Comparison of ENCODE assay signal across 8 cellular contexts in genomic region chrX:9566150-9566621, GRCh38.
A peak's percentile ranks its signal among the peaks of the same experiment; 100 is the strongest.
DNase-seq lines count a peak whose midpoint lies in the region; ATAC-seq and TF ChIP-seq lines count a peak whose summit lies in the region.

No MANE protein-coding gene starts in this region.

- H3K4me3 Mint-ChIP-seq in mesothelial cell of epicardium, result no peak overlapping the region

- no peak overlapping the region for H3K9ac ChIP-seq in mammary epithelial cell (ENCODE audit: insufficient read depth, low read length)

- ATAC-seq in HG03135 (IDR thresholded peaks at IDR 0.05; ENCODE audit: unreplicated experiment), result no peak

- H3K9me3 ChIP-seq in mammary epithelial cell (replicated peaks; ENCODE audit: insufficient read depth, low read length), result peaks cover 9% of the 10 kb centered on the region

- H3K36me3 ChIP-seq in mammary epithelial cell (ENCODE audit: insufficient read depth, low read length), result no peaks in the 10 kb centered on the region

- dilution Hi-C loops in mammary epithelial cell (cut with HindIII; ENCODE audit: low sequenced_read_pairs), result no loop called here

- H3K27ac Mint-ChIP-seq in mesothelial cell of epicardium, result peak overlapping the region; percentile 73

- no peaks in the 10 kb centered on the region for H3K27me3 Mint-ChIP-seq in mesothelial cell of epicardium (ENCODE audit: low read depth)

- no peaks in the 10 kb centered on the region for H3K4me1 ChIP-seq in mammary epithelial cell (ENCODE audit: insufficient read depth, low read length)

- H3K4me3 ChIP-seq in mammary epithelial cell (replicated peaks in 1 of 3; ENCODE audit: insufficient read depth in 1 of 3, low read depth in 2 of 3, low read length in 3 of 3), result no peak overlapping the region

- peaks cover 2% of the 10 kb centered on the region for H3K36me3 Mint-ChIP-seq in mesothelial cell of epicardium

- H3K4me2 ChIP-seq in mammary epithelial cell (ENCODE audit: insufficient read depth, low read depth, low read length), result no peak overlapping the region

- WGBS in mammary epithelial cell (ENCODE audit: low coverage, missing lambda C conversion rate), result 6% methylated on average over 6 of the region's 6 CpGs

- TF ChIP-seq CTCF in mammary epithelial cell (conservative IDR thresholded peaks at IDR 0.05 in 1 of 2, IDR thresholded peaks at IDR 0.05 in 1 of 2; ENCODE audit: extremely low read depth in 1 of 2, insufficient read depth in 1 of 2, low read depth in 1 of 2, low read length in 2 of 2) (peak in 1 of 2 donors; percentile 7), mesothelial cell of epicardium (IDR thresholded peaks at IDR 0.05; ENCODE audit: unreplicated experiment) (no peak)

- H2AFZ ChIP-seq in mammary epithelial cell (ENCODE audit: low read depth, low read length), result no peak overlapping the region

- no peaks in the 10 kb centered on the region for H4K20me1 ChIP-seq in mammary epithelial cell (ENCODE audit: insufficient read depth, low read length)

- in situ Hi-C loops in mammary epithelial cell (cut with MboI; ENCODE audit: low sequenced_read_pairs in 2 of 2), result no loop called here

- peak; percentile 8 for DNase-seq in COLO829 (ENCODE audit: low spot score)
- DNase-seq in NCI-H2081 treated with DMSO at 0.1 percent for 48 hours (lab: John Stamatoyannopoulos, UW), result peak; percentile 3
- DNase-seq in mammary epithelial cell, result peak; percentile 54
- DNase-seq in mesothelial cell of epicardium (ENCODE audit: low spot score in 2 of 2, unreplicated experiment in 2 of 2), result no peak
- no peak for DNase-seq in T-helper 9 cell
- no peak for DNase-seq in SHP77 (lab: John Stamatoyannopoulos, UW)
- no peak for DNase-seq in NCI-H1417 treated with DMSO at 0.1 percent for 48 hours (lab: John Stamatoyannopoulos, UW)

- intact Hi-C loops in mammary epithelial cell (cut with micrococcal nuclease), result loop anchor here (10.0 kb wide), 1 partner anchor 101 kb away; the partner anchor contains the start of gene TBL1X

- CTCF ChIA-PET in mammary epithelial cell (lab: Charles Lee; ENCODE audit: low non-redundant PET), result no interaction called here

- H3K9me3 Mint-ChIP-seq in mesothelial cell of epicardium, result peaks cover 9% of the 10 kb centered on the region

- H3K4me1 Mint-ChIP-seq in mesothelial cell of epicardium, result peaks cover 15% of the 10 kb centered on the region

- BruUV-seq in mammary epithelial cell (replicated peaks; lab: Mats Ljungman, UMichigan), result no TSS peak

- no peaks in the 10 kb centered on the region for H3K27me3 ChIP-seq in mammary epithelial cell (ENCODE audit: insufficient read depth, low read length)

- H3K79me2 ChIP-seq in mammary epithelial cell (ENCODE audit: insufficient read depth, low read length), result no peaks in the 10 kb centered on the region

- H3K27ac ChIP-seq in mammary epithelial cell (ENCODE audit: insufficient read depth, low read depth, low read length), result no peak overlapping the region

Comparison
In these comparisons a context has a peak if more than half of its experiments do, and no peak if none do; other contexts are left out.
1. DNase-seq: peak in COLO829 (single experiment), NCI-H2081 treated with DMSO at 0.1 percent for 48 hours (single experiment) and mammary epithelial cell (single experiment); none in mesothelial cell of epicardium (0 of 2), T-helper 9 cell (single experiment), SHP77 (0 of 2) and NCI-H1417 treated with DMSO at 0.1 percent for 48 hours (single experiment).